1 cellular context compared by ENCODE assay signal in genomic region chr11:111413849-111414248, GRCh38.
TF ChIP-seq lines count a peak whose summit lies in the region.

No MANE protein-coding gene starts in this region.

TF ChIP-seq in GM12878, 131 proteins besides CTCF, POLR2A, EP300 and RAD21 (continued from another document):
- TF ChIP-seq MTA2 (IDR thresholded peaks at IDR 0.05; ENCODE audit: low read depth) (peak; percentile 69), EGR1 (IDR thresholded peaks at IDR 0.05; ENCODE audit: borderline replicate concordance in 1 of 2, low read depth in 2 of 2, low read length in 2 of 2) (0 out of 3 replicates have a peak, but pooled peaks of 1 of the 2 experiments have one; percentile 20), BHLHE40 (IDR thresholded peaks at IDR 0.05; ENCODE audit: borderline replicate concordance in 1 of 2, low read depth in 2 of 2, low read length in 1 of 2) (peak; percentile 83 to 91), BCL11A (IDR thresholded peaks at IDR 0.05; ENCODE audit: low read depth, low read length) (no peak), KDM1A (IDR thresholded peaks at IDR 0.05; ENCODE audit: borderline replicate concordance) (no peak), CBX5 (IDR thresholded peaks at IDR 0.05; ENCODE audit: low read depth) (no peak), MLLT1 (IDR thresholded peaks at IDR 0.05) (0 out of 2 replicates have a peak, but pooled peaks have one; percentile 16), NFYA (IDR thresholded peaks at IDR 0.05; ENCODE audit: borderline replicate concordance, low read depth, low read length) (no peak), ESRRA (IDR thresholded peaks at IDR 0.05; ENCODE audit: low read length) (no peak)
- TF ChIP-seq, protein P1, sequence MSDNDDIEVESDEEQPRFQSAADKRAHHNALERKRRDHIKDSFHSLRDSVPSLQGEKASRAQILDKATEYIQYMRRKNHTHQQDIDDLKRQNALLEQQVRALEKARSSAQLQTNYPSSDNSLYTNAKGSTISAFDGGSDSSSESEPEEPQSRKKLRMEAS (IDR thresholded peaks at IDR 0.05; ENCODE audit: low read depth, low read length): 0 out of 2 replicates have a peak, but pooled peaks have one; percentile 13
- TF ChIP-seq, protein P2, sequence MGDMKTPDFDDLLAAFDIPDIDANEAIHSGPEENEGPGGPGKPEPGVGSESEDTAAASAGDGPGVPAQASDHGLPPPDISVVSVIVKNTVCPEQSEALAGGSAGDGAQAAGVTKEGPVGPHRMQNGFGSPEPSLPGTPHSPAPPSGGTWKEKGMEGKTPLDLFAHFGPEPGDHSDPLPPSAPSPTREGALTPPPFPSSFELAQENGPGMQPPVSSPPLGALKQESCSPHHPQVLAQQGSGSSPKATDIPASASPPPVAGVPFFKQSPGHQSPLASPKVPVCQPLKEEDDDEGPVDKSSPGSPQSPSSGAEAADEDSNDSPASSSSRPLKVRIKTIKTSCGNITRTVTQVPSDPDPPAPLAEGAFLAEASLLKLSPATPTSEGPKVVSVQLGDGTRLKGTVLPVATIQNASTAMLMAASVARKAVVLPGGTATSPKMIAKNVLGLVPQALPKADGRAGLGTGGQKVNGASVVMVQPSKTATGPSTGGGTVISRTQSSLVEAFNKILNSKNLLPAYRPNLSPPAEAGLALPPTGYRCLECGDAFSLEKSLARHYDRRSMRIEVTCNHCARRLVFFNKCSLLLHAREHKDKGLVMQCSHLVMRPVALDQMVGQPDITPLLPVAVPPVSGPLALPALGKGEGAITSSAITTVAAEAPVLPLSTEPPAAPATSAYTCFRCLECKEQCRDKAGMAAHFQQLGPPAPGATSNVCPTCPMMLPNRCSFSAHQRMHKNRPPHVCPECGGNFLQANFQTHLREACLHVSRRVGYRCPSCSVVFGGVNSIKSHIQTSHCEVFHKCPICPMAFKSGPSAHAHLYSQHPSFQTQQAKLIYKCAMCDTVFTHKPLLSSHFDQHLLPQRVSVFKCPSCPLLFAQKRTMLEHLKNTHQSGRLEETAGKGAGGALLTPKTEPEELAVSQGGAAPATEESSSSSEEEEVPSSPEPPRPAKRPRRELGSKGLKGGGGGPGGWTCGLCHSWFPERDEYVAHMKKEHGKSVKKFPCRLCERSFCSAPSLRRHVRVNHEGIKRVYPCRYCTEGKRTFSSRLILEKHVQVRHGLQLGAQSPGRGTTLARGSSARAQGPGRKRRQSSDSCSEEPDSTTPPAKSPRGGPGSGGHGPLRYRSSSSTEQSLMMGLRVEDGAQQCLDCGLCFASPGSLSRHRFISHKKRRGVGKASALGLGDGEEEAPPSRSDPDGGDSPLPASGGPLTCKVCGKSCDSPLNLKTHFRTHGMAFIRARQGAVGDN (IDR thresholded peaks at IDR 0.05): peak; percentile 21; the same call in 1 of the 2 replicates
- TF ChIP-seq, protein P3, sequence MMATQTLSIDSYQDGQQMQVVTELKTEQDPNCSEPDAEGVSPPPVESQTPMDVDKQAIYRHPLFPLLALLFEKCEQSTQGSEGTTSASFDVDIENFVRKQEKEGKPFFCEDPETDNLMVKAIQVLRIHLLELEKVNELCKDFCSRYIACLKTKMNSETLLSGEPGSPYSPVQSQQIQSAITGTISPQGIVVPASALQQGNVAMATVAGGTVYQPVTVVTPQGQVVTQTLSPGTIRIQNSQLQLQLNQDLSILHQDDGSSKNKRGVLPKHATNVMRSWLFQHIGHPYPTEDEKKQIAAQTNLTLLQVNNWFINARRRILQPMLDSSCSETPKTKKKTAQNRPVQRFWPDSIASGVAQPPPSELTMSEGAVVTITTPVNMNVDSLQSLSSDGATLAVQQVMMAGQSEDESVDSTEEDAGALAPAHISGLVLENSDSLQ (IDR thresholded peaks at IDR 0.05): peak; percentile 49; the same call in 1 of the 2 replicates
